1 cellular context compared by ENCODE assay signal in genomic region chr5:81749186-81749561, GRCh38.
TF ChIP-seq lines count a peak whose summit lies in the region.

No MANE protein-coding gene starts in this region.

TF ChIP-seq in GM12878, 131 proteins besides CTCF, POLR2A, EP300 and RAD21 (continued from another document):
- TF ChIP-seq CUX1 (IDR thresholded peaks at IDR 0.05; ENCODE audit: insufficient replicate concordance, low read depth, low read length), result no peak
- TF ChIP-seq CHD2 (IDR thresholded peaks at IDR 0.05; ENCODE audit: borderline replicate concordance, low read depth, low read length), result no peak
- TF ChIP-seq IKZF1 (conservative IDR thresholded peaks at IDR 0.05), result no peak
- no peak for TF ChIP-seq E2F8 (IDR thresholded peaks at IDR 0.05; ENCODE audit: low read depth, partially characterized antibody)
- no peak for TF ChIP-seq SRF (IDR thresholded peaks at IDR 0.05; ENCODE audit: low read depth in 2 of 2, low read length in 2 of 2)
- no peak for TF ChIP-seq RUNX3 (IDR thresholded peaks at IDR 0.05; ENCODE audit: low read length)
- no peak for TF ChIP-seq JUND (IDR thresholded peaks at IDR 0.05; ENCODE audit: low read depth, low read length)
- no peak for TF ChIP-seq ELK1 (IDR thresholded peaks at IDR 0.05; ENCODE audit: low read depth, low read length)
- no peak for TF ChIP-seq NFIC (IDR thresholded peaks at IDR 0.05; ENCODE audit: low read depth, low read length)
- no peak for TF ChIP-seq ZNF592 (IDR thresholded peaks at IDR 0.05)
- no peak for TF ChIP-seq TCF3 (IDR thresholded peaks at IDR 0.05; ENCODE audit: borderline replicate concordance, insufficient read depth, low read depth, low read length)
- TF ChIP-seq HSF1 (IDR thresholded peaks at IDR 0.05; ENCODE audit: low read depth, low read length), result no peak
- TF ChIP-seq SMC3 (IDR thresholded peaks at IDR 0.05; ENCODE audit: borderline replicate concordance, low read length), result no peak
- no peak for TF ChIP-seq KAT2A (conservative IDR thresholded peaks at IDR 0.05; ENCODE audit: control insufficient read depth, low read depth, low read length)
TF ChIP-seq in GM12878: peak in this region for 0.
